Comparison of ENCODE assay signal across 9 cellular contexts in genomic region chr17:34420254-34420766, GRCh38. TPM values are rescaled to one million over a fixed set of nuclear protein-coding genes. Genes with fewer than 3 reads are reported as not detected.
DNase-seq lines count a peak whose midpoint lies in the region; ATAC-seq and TF ChIP-seq lines count a peak whose summit lies in the region.
"Had no signal": no experiment of that assay in that cellular context is flagged by ENCODE, and none has a peak within 500 bp of the region (broad histone marks: within the 10 kb centered on the region; RNA-seq: fewer than 3 reads in every experiment).

No MANE protein-coding gene starts in this region.

- no peaks in the 10 kb centered on the region for H3K9me3 Mint-ChIP-seq in Calu3 (ENCODE audit: low read depth, unreplicated experiment)
- no peaks in the 10 kb centered on the region for H3K9me3 Mint-ChIP-seq in activated T-helper 2 cell treated with anti-CD3 and anti-CD28 coated beads, Interferon-gamma antibody, Interleukin-2, Interleukin-4, amounts not matched to agents 10 μg/mL and 5 μg/mL and 100 μg/mL, durations not matched to agents 14 hours and 24 hours and 36 hours
- H3K9me3 Mint-ChIP-seq: T-helper 1 cell treated with Interleukin-12 subunit alpha and Interleukin-12 subunit beta and Interleukin-4 antibody, amounts not matched to agents 30 μg/mL and 1 μg/mL, for 36 hours had no signal

- H3K4me2 ChIP-seq in parathyroid adenoma (ENCODE audit: low read length) = no peak overlapping the region

- no peak for TF ChIP-seq POLR2A in transverse colon (IDR thresholded peaks at IDR 0.05)

- H2AFZ ChIP-seq in parathyroid adenoma = no peak overlapping the region

- no TSS peak for BruUV-seq in Calu3 (replicated peaks; lab: Mats Ljungman, UMichigan)

- TF ChIP-seq CTCF in Calu3 (IDR thresholded peaks at IDR 0.05; ENCODE audit: unreplicated experiment) (peak; percentile 91), RWPE1 (conservative IDR thresholded peaks at IDR 0.05; ENCODE audit: low read depth) (peak; percentile 88), foreskin keratinocyte (conservative IDR thresholded peaks at IDR 0.05) (peak; percentile 82), parathyroid adenoma (IDR thresholded peaks at IDR 0.05) (peak; percentile 94), transverse colon (IDR thresholded peaks at IDR 0.05) (peak; percentile 84 to 97 (median 95))

- H3K9me3 ChIP-seq in parathyroid adenoma (ENCODE audit: control insufficient read depth, low read length) (no peaks in the 10 kb centered on the region), transverse colon (no peaks in the 10 kb centered on the region)

- in situ Hi-C loops in KBM-7 (cut with MboI; ENCODE audit: low pct_unique_long_range_greater_than_20kb, low sequenced_read_pairs) (loop anchor here (25.0 kb wide), 1 partner anchor 692 kb away; the partner anchor contains the start of genes FNDC8 and RAD51D), transverse colon (cut with MboI; ENCODE audit: low pct_ligation_motif_present in 1 of 4, low pct_unique_long_range_greater_than_20kb in 1 of 4, low sequenced_read_pairs in 3 of 4) (loop anchor here in 3 of 4 donors (5.0 to 25.0 kb wide), 7 partner anchors 214 to 1117 kb away; partner anchors contain the start of genes FNDC8 (in 2 of the 3), NLE1 (in 1 of the 3), SLFN12L (in 1 of the 3) and UNC45B (in 1 of the 3))

- no peak for TF ChIP-seq EP300 in transverse colon (IDR thresholded peaks at IDR 0.05; ENCODE audit: low read depth)

- H3K4me3 Mint-ChIP-seq in Calu3 (ENCODE audit: low read depth, unreplicated experiment) = no peak overlapping the region
- no peak overlapping the region for H3K4me3 Mint-ChIP-seq in activated T-helper 2 cell treated with anti-CD3 and anti-CD28 coated beads, Interferon-gamma antibody, Interleukin-2, Interleukin-4, amounts not matched to agents 10 μg/mL and 5 μg/mL and 100 μg/mL, durations not matched to agents 14 hours and 24 hours and 36 hours (ENCODE audit: low read depth)
- H3K4me3 Mint-ChIP-seq: T-helper 1 cell treated with Interleukin-12 subunit alpha and Interleukin-12 subunit beta and Interleukin-4 antibody, amounts not matched to agents 30 μg/mL and 1 μg/mL, for 36 hours had no signal

- DNase-seq in Calu3 = peak; percentile 73
- peak; percentile 85 for DNase-seq in KBM-7
- DNase-seq in RWPE1 (ENCODE audit: low spot score) = peak; percentile 49
- DNase-seq in activated T-helper 2 cell treated with anti-CD3 and anti-CD28 coated beads, Interferon-gamma antibody, Interleukin-2, Interleukin-4, amounts not matched to agents 10 μg/mL and 5 μg/mL and 100 μg/mL, durations not matched to agents 14 hours and 24 hours and 36 hours (ENCODE audit: low spot score) = peak; percentile 38
- peak in 1 of 2 donors; percentile 35 for DNase-seq in foreskin keratinocyte
- peak; percentile 67 for DNase-seq in transverse colon

- H3K36me3 ChIP-seq in parathyroid adenoma (ENCODE audit: control insufficient read depth, insufficient read depth, low read length) (no peaks in the 10 kb centered on the region), transverse colon (no peaks in the 10 kb centered on the region)

- no peaks in the 10 kb centered on the region for H3K79me2 ChIP-seq in parathyroid adenoma

- no peak overlapping the region for H3K9ac ChIP-seq in parathyroid adenoma

- WGBS in transverse colon (ENCODE audit: low coverage in 1 of 2), 2 donors = 5 to 7% methylated on average over 3 to 6 of the region's 6 CpGs

- H3K4me1 Mint-ChIP-seq in Calu3 (ENCODE audit: low read depth, unreplicated experiment) = peaks cover 11% of the 10 kb centered on the region
- peaks cover 4% of the 10 kb centered on the region for H3K4me1 Mint-ChIP-seq in activated T-helper 2 cell treated with anti-CD3 and anti-CD28 coated beads, Interferon-gamma antibody, Interleukin-2, Interleukin-4, amounts not matched to agents 10 μg/mL and 5 μg/mL and 100 μg/mL, durations not matched to agents 14 hours and 24 hours and 36 hours (ENCODE audit: low read depth)

- H3K27me3 Mint-ChIP-seq in Calu3 (ENCODE audit: unreplicated experiment) = peaks cover 94% of the 10 kb centered on the region
- peaks cover 45% of the 10 kb centered on the region for H3K27me3 Mint-ChIP-seq in activated T-helper 2 cell treated with anti-CD3 and anti-CD28 coated beads, Interferon-gamma antibody, Interleukin-2, Interleukin-4, amounts not matched to agents 10 μg/mL and 5 μg/mL and 100 μg/mL, durations not matched to agents 14 hours and 24 hours and 36 hours (ENCODE audit: low read depth)

- no peaks in the 10 kb centered on the region for H3K36me3 Mint-ChIP-seq in Calu3 (ENCODE audit: insufficient read depth, unreplicated experiment)
- no peaks in the 10 kb centered on the region for H3K36me3 Mint-ChIP-seq in activated T-helper 2 cell treated with anti-CD3 and anti-CD28 coated beads, Interferon-gamma antibody, Interleukin-2, Interleukin-4, amounts not matched to agents 10 μg/mL and 5 μg/mL and 100 μg/mL, durations not matched to agents 14 hours and 24 hours and 36 hours (ENCODE audit: low read depth)

- no peak overlapping the region for H3K27ac ChIP-seq in RWPE1
- H3K27ac ChIP-seq in foreskin keratinocyte = no peak overlapping the region
- no peak overlapping the region for H3K27ac ChIP-seq in parathyroid adenoma
- no peak overlapping the region for H3K27ac ChIP-seq in transverse colon

- POLR2A ChIA-PET in RWPE1 (lab: Yijun Ruan, JAX; ENCODE audit: low non-redundant PET) = no interaction called here

- H3K27ac Mint-ChIP-seq in Calu3 (ENCODE audit: unreplicated experiment) = no peak overlapping the region
- H3K27ac Mint-ChIP-seq in activated T-helper 2 cell treated with anti-CD3 and anti-CD28 coated beads, Interferon-gamma antibody, Interleukin-2, Interleukin-4, amounts not matched to agents 10 μg/mL and 5 μg/mL and 100 μg/mL, durations not matched to agents 14 hours and 24 hours and 36 hours = no peak overlapping the region
- H3K27ac Mint-ChIP-seq: T-helper 1 cell treated with Interleukin-12 subunit alpha and Interleukin-12 subunit beta and Interleukin-4 antibody, amounts not matched to agents 30 μg/mL and 1 μg/mL, for 36 hours had no signal

- CTCF ChIA-PET in Calu3 (lab: Charles Lee) (interaction anchor here (0.6 to 1.0 kb wide), 6 partner anchors 13 to 561 kb away, joined by 3 to 5 read pairs (median 3); no protein-coding TSS in a partner anchor), RWPE1 (lab: Yijun Ruan, JAX) (interaction anchor here (0.6 to 1.4 kb wide), 20 partner anchors 14 to 1439 kb away, joined by 3 to 8 read pairs (median 3); partner anchors contain the start of gene RAD51D)

- intact Hi-C loops in Calu3 (cut with micrococcal nuclease; ENCODE audit: unreplicated experiment) (loop anchor here (2.0 to 5.0 kb wide), 3 partner anchors 97 to 560 kb away; partner anchors contain the start of gene LIG3), transverse colon (cut with DNase I; ENCODE audit: low total_unique reads) (loop anchor here (2.0 to 10.0 kb wide), 2 partner anchors 212 to 694 kb away; partner anchors contain the start of gene RAD51D)
- intact Hi-C loops in activated T-helper 2 cell treated with anti-CD3 and anti-CD28 coated beads, Interferon-gamma antibody, Interleukin-2, Interleukin-4, amounts not matched to agents 10 μg/mL and 5 μg/mL and 100 μg/mL, durations not matched to agents 14 hours and 24 hours and 36 hours (cut with micrococcal nuclease) = loop anchor here (1.0 to 10.0 kb wide), 3 partner anchors 97 to 704 kb away; partner anchors contain the start of gene FNDC8

- H3K4me3 ChIP-seq in parathyroid adenoma (ENCODE audit: low read depth, low read length) = no peak overlapping the region
- no peak overlapping the region for H3K4me3 ChIP-seq in transverse colon

- peak; percentile 68 for ATAC-seq in foreskin keratinocyte
- no peak for ATAC-seq in HG03439 (IDR thresholded peaks at IDR 0.05; ENCODE audit: unreplicated experiment)

- H3K4me1 ChIP-seq in foreskin keratinocyte (no peaks in the 10 kb centered on the region), parathyroid adenoma (no peaks in the 10 kb centered on the region), transverse colon (peaks cover 0 to 3% (median 0%) of the 10 kb centered on the region in 4 donors)

- H3K27me3 ChIP-seq in foreskin keratinocyte (peaks cover 28% of the 10 kb centered on the region), parathyroid adenoma (ENCODE audit: control insufficient read depth, insufficient read depth, low read length) (no peaks in the 10 kb centered on the region), transverse colon (peaks cover 49% of the 10 kb centered on the region)

RNA-seq across cellular contexts. Expression of gene CCL1, which starts 57.3 kb away (rescaled TPM):
- not detected in 2 replicates for total RNA-seq in Calu3 (2022)
- total RNA-seq in activated T-helper 2 cell treated with anti-CD3 and anti-CD28 coated beads, Interferon-gamma antibody, Interleukin-2, Interleukin-4, amounts not matched to agents 10 μg/mL and 5 μg/mL and 100 μg/mL, durations not matched to agents 14 hours and 24 hours and 36 hours = 88.1 and 98.4 TPM in 2 replicates
- total RNA-seq in foreskin keratinocyte = not detected in 2 replicates
- polyA plus RNA-seq in foreskin keratinocyte = not detected in 2 replicates
- not detected for total RNA-seq in transverse colon

Comparison
In these comparisons a context has a peak if more than half of its experiments do, and no peak if none do; other contexts are left out.
1. RNA of gene CCL1, which starts 57.3 kb away (total RNA-seq): 88.1 to 98.4 TPM in activated T-helper 2 cell treated with anti-CD3 and anti-CD28 coated beads, Interferon-gamma antibody, Interleukin-2, Interleukin-4, amounts not matched to agents 10 μg/mL and 5 μg/mL and 100 μg/mL, durations not matched to agents 14 hours and 24 hours and 36 hours; not detected in Calu3, not detected in foreskin keratinocyte and not detected in transverse colon; every median in the first group is over 10 times any median in the second.
2. Peak in every context shown above with its lines, with median percentiles within 50 percentile points of each other: CTCF ChIP-seq.